Comparison of ENCODE assay signal across 23 cellular contexts in the genomic region with DNA sequence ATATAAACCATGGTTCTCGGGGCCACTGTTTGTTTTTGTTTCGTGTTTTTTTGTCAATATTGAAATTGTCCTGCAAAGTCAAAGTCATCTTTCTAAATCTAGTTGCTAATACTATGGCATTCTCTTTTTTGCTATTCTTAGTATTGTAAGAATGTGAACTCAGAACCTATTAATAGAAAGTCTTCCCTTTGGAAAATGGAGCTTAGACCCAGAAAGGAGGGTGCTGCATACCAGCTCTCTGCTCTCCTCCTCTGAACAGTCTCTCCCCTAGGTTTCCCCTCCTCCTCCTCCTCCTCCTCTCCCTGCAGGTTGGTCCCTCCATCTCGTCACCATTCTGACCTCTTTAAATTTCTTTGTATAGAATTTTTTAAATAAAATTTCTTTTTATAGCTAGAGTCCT.
"Had no signal": no experiment of that assay in that cellular context is flagged by ENCODE, and none has a peak within 500 bp of the region (broad histone marks: within the 10 kb centered on the region; RNA-seq: fewer than 3 reads in every experiment).

No MANE protein-coding gene starts in this region.

- H3K4me1 ChIP-seq: adrenal gland, body of pancreas had no signal

- FAIRE-seq: bronchial epithelial cell had no signal

- DNase-seq: activated CD4-positive, alpha-beta T cell treated with anti-CD3 and anti-CD28 coated beads for 48 hours; activated CD4-positive, alpha-beta T cell treated with anti-CD3 and anti-CD28 coated beads, Interleukin-2, amount 50 U/mL, for 4 hours; activated CD8-positive, alpha-beta memory T cell treated with anti-CD3 and anti-CD28 coated beads, Interleukin-2, amount 50 U/mL, for 48 hours; activated CD8-positive, alpha-beta T cell treated with anti-CD3 and anti-CD28 coated beads, Interleukin-2, amount 10 ng/mL, durations not matched to agents 7 days and 5 days; activated naive CD4-positive, alpha-beta T cell treated with anti-CD3 and anti-CD28 coated beads, Interleukin-2, amount 50 U/mL, for 16 hours; activated naive CD8-positive, alpha-beta T cell treated with anti-CD3 and anti-CD28 coated beads, Interleukin-2, amount 10 ng/mL, durations not matched to agents 7 days and 5 days; activated T-cell treated with anti-CD3 and anti-CD28 coated beads, Interleukin-2, amount 50 U/mL, for 1 hour; adrenal gland; anterior cingulate cortex; body of pancreas; central memory CD4-positive, alpha-beta T cell; MG63; MV-4-11; NCI-H1092 treated with DMSO at 0.1 percent for 48 hours; NCI-H1417 treated with DMSO at 0.1 percent for 48 hours; NCI-H1694; NCI-H2029 treated with DMSO at 0.1 percent for 48 hours; NCI-H510A treated with DMSO at 0.1 percent for 48 hours; NCI-H82; SIG-M5 had no signal

- H3K9me3 ChIP-seq: adrenal gland, body of pancreas had no signal

- H3K4me3 ChIP-seq: adrenal gland, body of pancreas, MG63 had no signal

- H3K27ac ChIP-seq: adrenal gland, body of pancreas, KMS-11 had no signal

- H3K4me2 ChIP-seq: KMS-11 had no signal

- H3K36me3 ChIP-seq: adrenal gland, MG63 had no signal

- H3K27me3 ChIP-seq: adrenal gland, body of pancreas, MG63 had no signal

- ATAC-seq: activated CD4-positive, CD25-positive, alpha-beta regulatory T cell treated with anti-CD3 and anti-CD28 coated beads, Interleukin-2, amount 50 U/mL, for 24 hours; activated CD8-positive, alpha-beta T cell treated with anti-CD3 and anti-CD28 coated beads, Interleukin-2, amount 10 ng/mL, durations not matched to agents 7 days and 5 days; body of pancreas had no signal
